18 cellular contexts compared by ENCODE assay signal in the genomic region with DNA sequence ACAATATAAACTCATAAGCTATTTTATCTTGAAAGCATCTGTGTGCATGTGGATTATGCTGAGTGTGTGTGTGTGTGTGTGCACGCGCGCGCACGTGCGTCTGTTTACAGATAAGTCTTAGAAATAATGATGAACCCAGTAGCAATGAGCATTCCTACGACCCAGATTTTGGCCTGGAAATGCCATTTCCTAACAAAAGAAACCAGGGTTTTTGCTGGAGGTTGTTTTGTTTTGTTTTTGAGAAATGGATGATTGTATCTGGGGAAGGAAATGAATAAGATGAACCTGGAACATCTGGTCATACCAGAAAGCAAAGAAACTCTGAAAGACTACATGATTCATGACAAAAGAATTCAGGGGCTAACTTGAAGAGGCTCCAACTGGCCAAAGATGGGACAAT. TPM values are rescaled to one million over a fixed set of nuclear protein-coding genes. Genes with fewer than 3 reads are reported as not detected.
DNase-seq lines count a peak whose midpoint lies in the region; ATAC-seq and TF ChIP-seq lines count a peak whose summit lies in the region.
"Had no signal": no experiment of that assay in that cellular context is flagged by ENCODE, and none has a peak within 500 bp of the region (broad histone marks: within the 10 kb centered on the region; RNA-seq: fewer than 3 reads in every experiment).

No MANE protein-coding gene starts in this region.

- DNase-seq in AG09319 (ENCODE audit: extremely low read depth, low read depth), result peak; percentile 15
- peak; percentile 77 for DNase-seq in IMR-90
- peak; percentile 86 to 96 for DNase-seq in cardiac fibroblast (ENCODE audit: low read depth in 2 of 2)
- peak; percentile 48 for DNase-seq in kidney tubule cell (ENCODE audit: low spot score)
- no peak for DNase-seq in NK-92 treated with Interleukin-12 subunit alpha and Interleukin-12 subunit beta, amount 100 ng/mL, for 24 hours (lab: John Stamatoyannopoulos, UW)
- no peak for DNase-seq in NCI-H2081 treated with DMSO at 0.1 percent for 48 hours (lab: John Stamatoyannopoulos, UW)
- no peak for DNase-seq in activated naive CD8-positive, alpha-beta T cell treated with anti-CD3 and anti-CD28 coated beads, Interleukin-2, amount 50 U/mL, for 24 hours
- DNase-seq: activated CD8-positive, alpha-beta T cell treated with anti-CD3 and anti-CD28 coated beads, Interleukin-2, amount 10 ng/mL, durations not matched to agents 7 days and 5 days; activated gamma-delta T cell treated with Interleukin-2 at 50 U/mL for 16 hours; AML-193; central memory CD4-positive, alpha-beta T cell; DMS79; NCI-H510A; RPMI8226 had no signal

- H3K27me3 Mint-ChIP-seq in activated naive CD8-positive, alpha-beta T cell treated with anti-CD3 and anti-CD28 coated beads, Interleukin-2, amount 50 U/mL, for 24 hours, result peaks cover 23% of the 10 kb centered on the region

- H4K5ac ChIP-seq in IMR-90 (ENCODE audit: low read depth, low read length), result no peak overlapping the region

- H3K4ac ChIP-seq in IMR-90 (ENCODE audit: low read depth, low read length), result no peak overlapping the region

- H3K56ac ChIP-seq in IMR-90 (ENCODE audit: extremely low read depth, insufficient read depth, low read length), result no peak overlapping the region

- H3K9me1 ChIP-seq in IMR-90 (ENCODE audit: insufficient read depth, low read length), result peaks cover 3% of the 10 kb centered on the region; the same call in 1 of the 2 replicates

- no peak overlapping the region for H2AK9ac ChIP-seq in IMR-90 (replicated peaks; ENCODE audit: low read depth, low read length, poor library complexity)

- no peaks in the 10 kb centered on the region for H3K79me1 ChIP-seq in IMR-90 (ENCODE audit: low read depth in 1 of 2, low read length in 2 of 2)

- no CpG with 5 or more reads among the region's 7 CpGs for WGBS in IMR-90 (ENCODE audit: extremely low coverage in 2 of 2, insufficient read length in 1 of 2), 2 experiments

- POLR2A ChIA-PET in IMR-90 (lab: Charles Lee; ENCODE audit: unreplicated experiment), result no interaction called here

- H3K9me3 ChIP-seq in IMR-90 (ENCODE audit: control insufficient read depth, insufficient read depth, low read length), result no peaks in the 10 kb centered on the region
- H3K9me3 ChIP-seq: vagina had no signal

- no peaks in the 10 kb centered on the region for H3K27me3 ChIP-seq in IMR-90 (ENCODE audit: control insufficient read depth, insufficient read depth, low read length)
- H3K27me3 ChIP-seq: vagina had no signal

- no peaks in the 10 kb centered on the region for H4K20me1 ChIP-seq in IMR-90 (ENCODE audit: insufficient read depth, low read length)

- no peaks in the 10 kb centered on the region for H3K36me3 Mint-ChIP-seq in activated naive CD8-positive, alpha-beta T cell treated with anti-CD3 and anti-CD28 coated beads, Interleukin-2, amount 50 U/mL, for 24 hours (ENCODE audit: low read depth)

- H3K36me3 ChIP-seq in IMR-90 (ENCODE audit: control insufficient read depth, insufficient read depth, low read length), result no peaks in the 10 kb centered on the region
- H3K36me3 ChIP-seq: vagina had no signal

- no peak overlapping the region; the same call in 1 of the 2 replicates for H3K4me2 ChIP-seq in IMR-90 (ENCODE audit: low read depth, low read length)

- H2BK120ac ChIP-seq in IMR-90 (ENCODE audit: low read depth, low read length), result no peak overlapping the region

- no peak overlapping the region for H3K18ac ChIP-seq in IMR-90 (ENCODE audit: low read depth, low read length)

- H2AFZ ChIP-seq in IMR-90 (replicated peaks; ENCODE audit: low read length, poor library complexity), result no peak overlapping the region

- TF ChIP-seq POLR2A in IMR-90 (IDR thresholded peaks at IDR 0.05; ENCODE audit: low read depth, low read length), result no peak

- TF ChIP-seq RAD21 in IMR-90 (IDR thresholded peaks at IDR 0.05; ENCODE audit: low read length), result no peak

- no peak overlapping the region for H3K27ac ChIP-seq in IMR-90 (ENCODE audit: insufficient read depth, low read length)
- H3K27ac ChIP-seq: HL-60, vagina had no signal

- no peaks in the 10 kb centered on the region for H3K4me1 Mint-ChIP-seq in activated naive CD8-positive, alpha-beta T cell treated with anti-CD3 and anti-CD28 coated beads, Interleukin-2, amount 50 U/mL, for 24 hours

- CTCF ChIA-PET in IMR-90 (lab: Yijun Ruan, JAX), result interaction anchor here (0.7 to 1.5 kb wide), 2 partner anchors 52 to 180 kb away, joined by 3 read pairs; no protein-coding TSS in a partner anchor

- no peak overlapping the region for H4K91ac ChIP-seq in IMR-90 (ENCODE audit: insufficient read depth, low read depth, low read length)

- no peaks in the 10 kb centered on the region for H3K9me3 Mint-ChIP-seq in activated naive CD8-positive, alpha-beta T cell treated with anti-CD3 and anti-CD28 coated beads, Interleukin-2, amount 50 U/mL, for 24 hours
- H3K9me3 Mint-ChIP-seq: neural crest cell had no signal

- dilution Hi-C loops in IMR-90 (cut with HindIII; ENCODE audit: low sequenced_read_pairs, unreplicated experiment), result no loop called here

- BruUV-seq in IMR-90 (replicated peaks; lab: Mats Ljungman, UMichigan), result no TSS peak

- no peak overlapping the region for H2BK15ac ChIP-seq in IMR-90 (ENCODE audit: low read depth, low read length)

- H3K23ac ChIP-seq in IMR-90 (ENCODE audit: low read depth, low read length), result no peak overlapping the region

- ATAC-seq in IMR-90 (ENCODE audit: low read depth), result peak; percentile 49
- no peak for ATAC-seq in HG03097 (IDR thresholded peaks at IDR 0.05; ENCODE audit: low FRiP score, unreplicated experiment)
- no peak for ATAC-seq in activated naive CD8-positive, alpha-beta T cell treated with anti-CD3 and anti-CD28 coated beads, Interleukin-2, amount 50 U/mL, for 24 hours
- ATAC-seq: activated CD8-positive, alpha-beta T cell treated with anti-CD3 and anti-CD28 coated beads, Interleukin-2, amount 10 ng/mL, durations not matched to agents 7 days and 5 days had no signal

- H3K4me3 Mint-ChIP-seq in activated naive CD8-positive, alpha-beta T cell treated with anti-CD3 and anti-CD28 coated beads, Interleukin-2, amount 50 U/mL, for 24 hours, result no peak overlapping the region
- H3K4me3 Mint-ChIP-seq: activated CD8-positive, alpha-beta T cell treated with anti-CD3 and anti-CD28 coated beads, Interleukin-2, amount 10 ng/mL, durations not matched to agents 7 days and 5 days; neural crest cell had no signal

- no peak for TF ChIP-seq CTCF in AG09319 (IDR thresholded peaks at IDR 0.05; ENCODE audit: low read depth, low read length)
- no peak for TF ChIP-seq CTCF in IMR-90 (conservative IDR thresholded peaks at IDR 0.05; ENCODE audit: low read depth, low read length)
- no peak for TF ChIP-seq CTCF in cardiac fibroblast (IDR thresholded peaks at IDR 0.05; ENCODE audit: low read depth, low read length)

- no peak overlapping the region for H3K14ac ChIP-seq in IMR-90 (replicated peaks; ENCODE audit: low read depth, low read length)

- H2AK5ac ChIP-seq in IMR-90 (ENCODE audit: low read depth, low read length), result no peak overlapping the region

- in situ Hi-C loops in IMR-90 (cut with MboI; ENCODE audit: low sequenced_read_pairs), result loop anchor here (25.0 kb wide), 1 partner anchor 229 kb away; no protein-coding TSS in a partner anchor

- no peaks in the 10 kb centered on the region for H3K4me1 ChIP-seq in IMR-90 (ENCODE audit: control insufficient read depth, insufficient read depth, low read length)
- H3K4me1 ChIP-seq: vagina had no signal

- no peak overlapping the region for H2BK20ac ChIP-seq in IMR-90 (ENCODE audit: low read depth, low read length)

- H3K4me3 ChIP-seq in IMR-90 (ENCODE audit: insufficient read depth, low read depth, low read length), result no peak overlapping the region
- H3K4me3 ChIP-seq in cardiac fibroblast (replicated peaks in 1 of 2; ENCODE audit: low read depth in 2 of 2, low read length in 2 of 2), result no peak overlapping the region
- H3K4me3 ChIP-seq: vagina had no signal

- H2BK5ac ChIP-seq in IMR-90 (ENCODE audit: low read depth, low read length, poor library complexity, severe bottlenecking), result no peak overlapping the region

- intact Hi-C loops in IMR-90 (cut with micrococcal nuclease), result loop anchor here (10.0 kb wide), 1 partner anchor 139 kb away; no protein-coding TSS in a partner anchor

- no peak overlapping the region for H4K8ac ChIP-seq in IMR-90 (ENCODE audit: low read depth in 2 of 2, low read length in 2 of 2)

- no peak overlapping the region for H3K27ac Mint-ChIP-seq in activated naive CD8-positive, alpha-beta T cell treated with anti-CD3 and anti-CD28 coated beads, Interleukin-2, amount 50 U/mL, for 24 hours
- H3K27ac Mint-ChIP-seq: activated CD8-positive, alpha-beta T cell treated with anti-CD3 and anti-CD28 coated beads, Interleukin-2, amount 10 ng/mL, durations not matched to agents 7 days and 5 days had no signal

- H3K9ac ChIP-seq in IMR-90 (ENCODE audit: low read depth, low read length), result no peak overlapping the region

TF ChIP-seq in IMR-90, 13 proteins besides CTCF, POLR2A, EP300 and RAD21:
- TF ChIP-seq BHLHE40 (IDR thresholded peaks at IDR 0.05; ENCODE audit: low read depth, low read length), result peak; percentile 91
- TF ChIP-seq CHD1 (IDR thresholded peaks at IDR 0.05; ENCODE audit: low read depth, low read length), result no peak

RNA-seq across cellular contexts. Expression of a gene that starts 22.1 kb away (rescaled TPM):
- not detected in 2 replicates for total RNA-seq in IMR-90 (2012; rRNA removed)
- not detected in 2 replicates for polyA plus RNA-seq in IMR-90 (2012; rRNA removed)
- not detected in 2 replicates for polyA plus RNA-seq in IMR-90 (2012; cell fraction: cytosol; rRNA removed)
- not detected in 2 replicates for polyA plus RNA-seq in IMR-90 (2012; cell fraction: nucleus; rRNA removed; ENCODE audit: low replicate concordance)
- total RNA-seq: activated CD8-positive, alpha-beta T cell treated with anti-CD3 and anti-CD28 coated beads, Interleukin-2, amount 10 ng/mL, durations not matched to agents 7 days and 5 days; neural crest cell; vagina had no signal

RNA-seq across cellular contexts. Expression of a gene that starts 31.9 kb away (rescaled TPM):
- total RNA-seq in IMR-90 (2012; rRNA removed), result not detected in 2 replicates
- polyA plus RNA-seq in IMR-90 (2012; rRNA removed), result not detected in 2 replicates
- polyA plus RNA-seq in IMR-90 (2012; cell fraction: cytosol; rRNA removed), result not detected in 2 replicates
- polyA plus RNA-seq in IMR-90 (2012; cell fraction: nucleus; rRNA removed; ENCODE audit: low replicate concordance), result not detected in 2 replicates
- total RNA-seq: activated CD8-positive, alpha-beta T cell treated with anti-CD3 and anti-CD28 coated beads, Interleukin-2, amount 10 ng/mL, durations not matched to agents 7 days and 5 days; neural crest cell; vagina had no signal

Comparison
In these comparisons a context has a peak if more than half of its experiments do, and no peak if none do; other contexts are left out.
1. DNase-seq: peak in AG09319 (single experiment), IMR-90 (single experiment), cardiac fibroblast (2 of 2) and kidney tubule cell (single experiment); none in NK-92 treated with Interleukin-12 subunit alpha and Interleukin-12 subunit beta, amount 100 ng/mL, for 24 hours (single experiment), NCI-H2081 treated with DMSO at 0.1 percent for 48 hours (single experiment) and activated naive CD8-positive, alpha-beta T cell treated with anti-CD3 and anti-CD28 coated beads, Interleukin-2, amount 50 U/mL, for 24 hours (single experiment).